ENCODE assay signal across 14 cellular contexts in the genomic region with DNA sequence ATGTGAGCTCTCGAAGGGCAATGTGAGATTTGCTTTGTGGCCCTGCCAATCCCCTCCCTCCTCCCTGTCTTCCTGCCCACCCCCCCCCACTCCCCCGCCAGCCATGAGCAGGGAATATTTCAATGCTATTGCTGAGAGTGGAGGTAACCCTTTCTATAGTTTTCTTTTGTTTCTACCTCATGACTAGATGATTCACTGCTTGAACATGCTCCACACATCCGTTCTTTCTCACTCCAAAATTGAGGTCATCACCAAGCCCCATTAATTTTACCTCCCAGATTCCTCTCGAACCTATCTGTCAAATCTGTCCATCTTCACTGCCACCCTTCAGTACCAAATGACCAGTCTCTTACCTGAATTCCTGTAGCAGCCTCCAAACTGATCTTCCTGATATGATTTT. TPM values are rescaled to one million over a fixed set of nuclear protein-coding genes. Genes with fewer than 3 reads are reported as not detected.
DNase-seq lines count a peak whose midpoint lies in the region; ATAC-seq and TF ChIP-seq lines count a peak whose summit lies in the region.
"Had no signal": no experiment of that assay in that cellular context is flagged by ENCODE, and none has a peak within 500 bp of the region (broad histone marks: within the 10 kb centered on the region; RNA-seq: fewer than 3 reads in every experiment).

No MANE protein-coding gene starts in this region.

- no peak for TF ChIP-seq CTCF in tibial artery (IDR thresholded peaks at IDR 0.05)

- peaks cover 26% of the 10 kb centered on the region for H3K4me1 Mint-ChIP-seq in activated CD4-positive, alpha-beta T cell treated with anti-CD3 and anti-CD28 coated beads, Interleukin-2, amount 10 ng/mL, durations not matched to agents 24 days and 14 days
- peaks cover 26% of the 10 kb centered on the region for H3K4me1 Mint-ChIP-seq in activated CD4-positive, alpha-beta T cell treated with anti-CD3 and anti-CD28 coated beads for 36 hours

- intact Hi-C loops in activated CD4-positive, alpha-beta T cell treated with anti-CD3 and anti-CD28 coated beads, Interleukin-2, amount 10 ng/mL, durations not matched to agents 24 days and 14 days (cut with micrococcal nuclease) = loop anchor here (5.0 kb wide), 2 partner anchors 43 to 58 kb away; no protein-coding TSS in a partner anchor
- intact Hi-C loops in activated CD4-positive, alpha-beta T cell treated with anti-CD3 and anti-CD28 coated beads for 36 hours (cut with DNase I, micrococcal nuclease) = loop anchor here in 1 of 2 experiments (5.0 kb wide), 1 partner anchor 58 kb away; no protein-coding TSS in a partner anchor
- intact Hi-C loops in tibial artery (cut with DNase I; ENCODE audit: low total_unique reads) = loop anchor here (5.0 kb wide), 1 partner anchor 118 kb away; no protein-coding TSS in a partner anchor

- POLR2A ChIA-PET in activated CD4-positive, alpha-beta T cell treated with anti-CD3 and anti-CD28 coated beads for 36 hours (lab: Charles Lee) = no interaction called here

- H3K4me1 ChIP-seq in tibial artery = peaks cover 0 to 46% (median 32%) of the 10 kb centered on the region in 4 donors

- no peaks in the 10 kb centered on the region for H3K9me3 ChIP-seq in tibial artery
- H3K9me3 ChIP-seq: lower lobe of right lung, ovary had no signal

- no peaks in the 10 kb centered on the region for H3K27me3 Mint-ChIP-seq in activated CD4-positive, alpha-beta T cell treated with anti-CD3 and anti-CD28 coated beads, Interleukin-2, amount 10 ng/mL, durations not matched to agents 24 days and 14 days
- no peaks in the 10 kb centered on the region for H3K27me3 Mint-ChIP-seq in activated CD4-positive, alpha-beta T cell treated with anti-CD3 and anti-CD28 coated beads for 36 hours

- CTCF ChIA-PET in activated CD4-positive, alpha-beta T cell treated with anti-CD3 and anti-CD28 coated beads for 36 hours (lab: Charles Lee) = interaction anchor here (0.6 kb wide), 1 partner anchor 113 kb away, joined by 4 read pairs; no protein-coding TSS in a partner anchor

- no peaks in the 10 kb centered on the region for H3K36me3 Mint-ChIP-seq in activated CD4-positive, alpha-beta T cell treated with anti-CD3 and anti-CD28 coated beads, Interleukin-2, amount 10 ng/mL, durations not matched to agents 24 days and 14 days (ENCODE audit: low read depth)
- no peaks in the 10 kb centered on the region for H3K36me3 Mint-ChIP-seq in activated CD4-positive, alpha-beta T cell treated with anti-CD3 and anti-CD28 coated beads for 36 hours (ENCODE audit: low read depth)

- H3K27ac ChIP-seq in tibial artery = peak overlapping the region; percentile 25 to 26
- H3K27ac ChIP-seq: lower lobe of right lung, ovary had no signal

- H3K36me3 ChIP-seq in tibial artery = peaks cover 11 to 14% (median 11%) of the 10 kb centered on the region in 3 donors
- H3K36me3 ChIP-seq: lower lobe of right lung, ovary had no signal

- DNase-seq in activated CD4-positive, alpha-beta T cell treated with anti-CD3 and anti-CD28 coated beads, Interleukin-2, amount 10 ng/mL, durations not matched to agents 24 days and 14 days = no peak
- DNase-seq in activated CD4-positive, alpha-beta T cell treated with anti-CD3 and anti-CD28 coated beads for 36 hours = no peak
- DNase-seq in SW480 (ENCODE audit: low spot score) (peak; percentile 70), fibroblast of peridontal ligament (ENCODE audit: extremely low read depth) (peak; percentile 39), tibial artery (no peak), NCI-H510A treated with DMSO at 0.1 percent for 48 hours (lab: John Stamatoyannopoulos, UW) (no peak)
- DNase-seq: activated T-cell treated with anti-CD3 and anti-CD28 coated beads for 4 hours; lower lobe of right lung; NCI-H1417 treated with DMSO at 0.1 percent for 48 hours; ovary; stimulated activated CD4-positive, alpha-beta T cell treated with anti-CD3 and anti-CD28 coated beads, Interleukin-2, amount 100 ng/mL, for 24 hours; stimulated activated naive CD4-positive, alpha-beta T cell treated with Interleukin-2 at 50 U/mL for 16 hours had no signal

- no peak overlapping the region for H3K4me3 ChIP-seq in tibial artery
- H3K4me3 ChIP-seq: lower lobe of right lung, ovary had no signal

- no peaks in the 10 kb centered on the region for H3K9me3 Mint-ChIP-seq in activated CD4-positive, alpha-beta T cell treated with anti-CD3 and anti-CD28 coated beads, Interleukin-2, amount 10 ng/mL, durations not matched to agents 24 days and 14 days
- no peaks in the 10 kb centered on the region for H3K9me3 Mint-ChIP-seq in activated CD4-positive, alpha-beta T cell treated with anti-CD3 and anti-CD28 coated beads for 36 hours (ENCODE audit: low read depth)

- no peak overlapping the region for H3K4me3 Mint-ChIP-seq in activated CD4-positive, alpha-beta T cell treated with anti-CD3 and anti-CD28 coated beads, Interleukin-2, amount 10 ng/mL, durations not matched to agents 24 days and 14 days
- H3K4me3 Mint-ChIP-seq in activated CD4-positive, alpha-beta T cell treated with anti-CD3 and anti-CD28 coated beads for 36 hours = no peak overlapping the region

- peak overlapping the region; percentile 69 for H3K27ac Mint-ChIP-seq in activated CD4-positive, alpha-beta T cell treated with anti-CD3 and anti-CD28 coated beads, Interleukin-2, amount 10 ng/mL, durations not matched to agents 24 days and 14 days
- H3K27ac Mint-ChIP-seq in activated CD4-positive, alpha-beta T cell treated with anti-CD3 and anti-CD28 coated beads for 36 hours = no peak overlapping the region

- H3K27me3 ChIP-seq in tibial artery = no peaks in the 10 kb centered on the region
- H3K27me3 ChIP-seq: ovary had no signal

- ATAC-seq in activated CD4-positive, alpha-beta T cell treated with anti-CD3 and anti-CD28 coated beads for 36 hours = no peak
- ATAC-seq in GM19035 (IDR thresholded peaks at IDR 0.05; ENCODE audit: unreplicated experiment) = no peak
- ATAC-seq in HG03565 (IDR thresholded peaks at IDR 0.05; ENCODE audit: unreplicated experiment) = no peak
- ATAC-seq: lower lobe of right lung had no signal

RNA-seq across cellular contexts. Expression of a gene that starts 12.2 kb away (rescaled TPM):
- 1.2 and 2.3 TPM in 2 replicates for total RNA-seq in activated CD4-positive, alpha-beta T cell treated with anti-CD3 and anti-CD28 coated beads, Interleukin-2, amount 10 ng/mL, durations not matched to agents 24 days and 14 days
- total RNA-seq in activated CD4-positive, alpha-beta T cell treated with anti-CD3 and anti-CD28 coated beads for 36 hours = 1 to 10 TPM; 1.5 to 2.0 TPM

RNA-seq across cellular contexts. Expression of a gene that starts 23.8 kb away (rescaled TPM):
- 154 and 160 TPM in 2 replicates for total RNA-seq in activated CD4-positive, alpha-beta T cell treated with anti-CD3 and anti-CD28 coated beads, Interleukin-2, amount 10 ng/mL, durations not matched to agents 24 days and 14 days
- total RNA-seq in activated CD4-positive, alpha-beta T cell treated with anti-CD3 and anti-CD28 coated beads for 36 hours = 100 to 1,000 TPM; 181 to 334 TPM

Comparison
In these comparisons a context has a peak if more than half of its experiments do, and no peak if none do; other contexts are left out.
1. DNase-seq: peak in SW480 (single experiment) and fibroblast of peridontal ligament (single experiment); none in activated CD4-positive, alpha-beta T cell treated with anti-CD3 and anti-CD28 coated beads, Interleukin-2, amount 10 ng/mL, durations not matched to agents 24 days and 14 days (single experiment), activated CD4-positive, alpha-beta T cell treated with anti-CD3 and anti-CD28 coated beads for 36 hours (single experiment), tibial artery (0 of 2) and NCI-H510A treated with DMSO at 0.1 percent for 48 hours (single experiment).